In genomic region chrX:13652256-13653021, GRCh38 we compare ENCODE assay signal across 8 cellular contexts. TPM values are rescaled to one million over a fixed set of nuclear protein-coding genes. Genes with fewer than 3 reads are reported as not detected.
A peak's percentile ranks its signal among the peaks of the same experiment; 100 is the strongest.
DNase-seq lines count a peak whose midpoint lies in the region; ATAC-seq and TF ChIP-seq lines count a peak whose summit lies in the region.

No MANE protein-coding gene starts in this region.

- peak overlapping the region; percentile 80 for H3K27ac ChIP-seq in C4-2B

- peak; percentile 29 for ATAC-seq in SK-N-SH treated with all-trans-retinoic acid at 6 μM for 48 hours

- no peaks in the 10 kb centered on the region for H3K36me3 ChIP-seq in H7 (replicated peaks; ENCODE audit: control insufficient read depth, insufficient read depth, low read length)

- H3K27me3 ChIP-seq in H7 (ENCODE audit: control insufficient read depth, insufficient read depth, low read length) = no peaks in the 10 kb centered on the region

- DNase-seq in H7 (no peak), fibroblast of gingiva (ENCODE audit: low read depth) (peak; percentile 83), renal cortical epithelial cell (ENCODE audit: low read depth) (peak; percentile 81), NCI-H146 treated with DMSO at 0.1 percent for 48 hours (lab: John Stamatoyannopoulos, UW; ENCODE audit: unreplicated experiment) (no peak), Kasumi-1 (lab: John Stamatoyannopoulos, UW) (no peak), NCI-H774 (lab: John Stamatoyannopoulos, UW) (no peak)

- H3K4me3 ChIP-seq in H7 (ENCODE audit: insufficient read depth, low read depth, low read length) = peak overlapping the region; percentile 70

- no peak for TF ChIP-seq CTCF in C4-2B (conservative IDR thresholded peaks at IDR 0.05)

TF ChIP-seq in SK-N-SH treated with all-trans-retinoic acid at 6 μM for 48 hours, 23 proteins besides CTCF, POLR2A, EP300 and RAD21:
- no peak for TF ChIP-seq ZNF565 (CRISPR knock-in tag; conservative IDR thresholded peaks at IDR 0.05; ENCODE audit: low read depth)
- TF ChIP-seq TOX (CRISPR knock-in tag; IDR thresholded peaks at IDR 0.05; ENCODE audit: borderline replicate concordance) = no peak
- TF ChIP-seq ZNF70 (CRISPR knock-in tag; IDR thresholded peaks at IDR 0.05) = no peak
- TF ChIP-seq OSR1 (CRISPR knock-in tag; IDR thresholded peaks at IDR 0.05) = no peak
- TF ChIP-seq ZFP30 (CRISPR knock-in tag; IDR thresholded peaks at IDR 0.05) = no peak
- TF ChIP-seq ISL1 (CRISPR knock-in tag; IDR thresholded peaks at IDR 0.05) = 0 out of 2 replicates have a peak, but pooled peaks have one; percentile 41

RNA-seq across cellular contexts. Expression of gene TCEANC, which starts 0.5 kb away (rescaled TPM):
- 5.0 and 6.7 TPM in 2 replicates for total RNA-seq in H7 (2014; rRNA removed; shearing (Covaris generic))
- total RNA-seq in renal cortical epithelial cell = 2.5 and 4.5 TPM in 2 replicates

RNA-seq across cellular contexts. Expression of gene RAB9A, which starts 36.5 kb away (rescaled TPM):
- total RNA-seq in H7 (2014; rRNA removed; shearing (Covaris generic)) = 74.6 and 82.6 TPM in 2 replicates
- total RNA-seq in renal cortical epithelial cell = 50.4 and 94.3 TPM in 2 replicates

Comparison
In these comparisons a context has a peak if more than half of its experiments do, and no peak if none do; other contexts are left out.
1. DNase-seq: peak in fibroblast of gingiva (single experiment) and renal cortical epithelial cell (single experiment); none in H7 (single experiment), NCI-H146 treated with DMSO at 0.1 percent for 48 hours (single experiment), Kasumi-1 (0 of 2) and NCI-H774 (single experiment).